ENCODE assay signal across 8 cellular contexts in genomic region chr11:128904872-128905344, GRCh38. TPM values are rescaled to one million over a fixed set of nuclear protein-coding genes. Genes with fewer than 3 reads are reported as not detected.
A peak's percentile ranks its signal among the peaks of the same experiment; 100 is the strongest.
DNase-seq lines count a peak whose midpoint lies in the region; ATAC-seq and TF ChIP-seq lines count a peak whose summit lies in the region.

No MANE protein-coding gene starts in this region.

- no peak for TF ChIP-seq CTCF in AG04449 (IDR thresholded peaks at IDR 0.05; ENCODE audit: insufficient read depth, low read length, missing control alignments)
- no peak for TF ChIP-seq CTCF in glutamatergic neuron (IDR thresholded peaks at IDR 0.05; ENCODE audit: partially characterized antibody, unreplicated experiment)

- H3K36me3 Mint-ChIP-seq in T-helper 17 cell (ENCODE audit: low read depth) (no peaks in the 10 kb centered on the region), glutamatergic neuron (ENCODE audit: unreplicated experiment) (no peaks in the 10 kb centered on the region)

- H3K9me3 ChIP-seq in T-helper 17 cell (ENCODE audit: control insufficient read depth, low read length, poor library complexity, severe bottlenecking), result peaks cover 3% of the 10 kb centered on the region

- POLR2A ChIA-PET in AG04449 (lab: Yijun Ruan, JAX), result no interaction called here

- H3K4me1 Mint-ChIP-seq in T-helper 17 cell (peaks cover 18% of the 10 kb centered on the region), glutamatergic neuron (ENCODE audit: low read depth, unreplicated experiment) (peaks cover 35% of the 10 kb centered on the region)

- ATAC-seq in GM18861 (IDR thresholded peaks at IDR 0.05; ENCODE audit: unreplicated experiment) (peak; percentile 46), HG03196 (IDR thresholded peaks at IDR 0.05; ENCODE audit: unreplicated experiment) (peak; percentile 56), T-helper 17 cell (peak; percentile 31)

- peaks cover 2% of the 10 kb centered on the region for H3K9me3 Mint-ChIP-seq in glutamatergic neuron (ENCODE audit: unreplicated experiment)

- CTCF ChIA-PET in AG04449 (lab: Yijun Ruan, JAX), result interaction anchor here (1.3 to 4.4 kb wide), 9 partner anchors 10 to 747 kb away, joined by 3 to 44 read pairs (median 6); partner anchors contain the start of gene KCNJ5

- in situ Hi-C loops in G401 (cut with HindIII; ENCODE audit: low sequenced_read_pairs), result no loop called here

- H3K27me3 Mint-ChIP-seq in T-helper 17 cell, result peaks cover 37% of the 10 kb centered on the region
- peaks cover 17% of the 10 kb centered on the region for H3K27me3 Mint-ChIP-seq in glutamatergic neuron (ENCODE audit: unreplicated experiment)

- DNase-seq in AG04449 (ENCODE audit: low read depth, low spot score) (no peak), T-helper 17 cell (no peak), glutamatergic neuron (peak; percentile 53), skeletal muscle cell (ENCODE audit: low read depth) (no peak), Ammon's horn (ENCODE audit: low spot score) (no peak), G401 (ENCODE audit: low spot score) (no peak)

- peak overlapping the region; percentile 60 for H3K4me3 ChIP-seq in AG04449 (ENCODE audit: low read depth, low read length)
- peak overlapping the region; percentile 49 for H3K4me3 ChIP-seq in skeletal muscle cell (ENCODE audit: low read depth, low read length)

- peak overlapping the region; percentile 83 for H3K4me3 Mint-ChIP-seq in T-helper 17 cell
- H3K4me3 Mint-ChIP-seq in glutamatergic neuron (ENCODE audit: unreplicated experiment), result peak overlapping the region; percentile 27

- H3K27ac Mint-ChIP-seq in T-helper 17 cell (no peak overlapping the region), glutamatergic neuron (ENCODE audit: unreplicated experiment) (no peak overlapping the region)

RNA-seq across cellular contexts. Expression of gene KCNJ5, which starts 13.8 kb away (rescaled TPM):
- total RNA-seq in T-helper 17 cell (not detected), glutamatergic neuron (ENCODE audit: unreplicated experiment) (0.34 TPM)
- total RNA-seq in G401 (2014; rRNA removed; shearing (Covaris generic)), result not detected in 2 replicates

RNA-seq across cellular contexts. Expression of gene TP53AIP1, which starts 37.8 kb away (rescaled TPM):
- not detected for total RNA-seq in T-helper 17 cell
- 0.34 TPM for total RNA-seq in glutamatergic neuron (ENCODE audit: unreplicated experiment)
- total RNA-seq in G401 (2014; rRNA removed; shearing (Covaris generic)), result not detected in 2 replicates

RNA-seq across cellular contexts. Expression of gene KCNJ1, which starts 37.8 kb away (rescaled TPM):
- total RNA-seq in T-helper 17 cell (under 1 TPM; 0.22 to 0.70 TPM), glutamatergic neuron (ENCODE audit: unreplicated experiment) (not detected)
- total RNA-seq in G401 (2014; rRNA removed; shearing (Covaris generic)), result not detected in 2 replicates
